In genomic region chr17:74199306-74200092, GRCh38 we compare ENCODE assay signal across 8 cellular contexts. TPM values are rescaled to one million over a fixed set of nuclear protein-coding genes. Genes with fewer than 3 reads are reported as not detected.
A peak's percentile ranks its signal among the peaks of the same experiment; 100 is the strongest.
DNase-seq lines count a peak whose midpoint lies in the region; ATAC-seq, FAIRE-seq and TF ChIP-seq lines count a peak whose summit lies in the region.

No MANE protein-coding gene starts in this region.

- FAIRE-seq in A204.1 (lab: Jason Lieb, UNC) = peak; percentile 39

- DNase-seq in NCI-H510A (lab: John Stamatoyannopoulos, UW) = peak; percentile 42
- peak; percentile 48 to 52 for DNase-seq in activated CD4-positive, alpha-beta T cell treated with anti-CD3 and anti-CD28 coated beads, Interleukin-2, amount 50 U/mL, for 24 hours (ENCODE audit: low read depth in 1 of 2, low spot score in 1 of 2)
- peak; percentile 78 for DNase-seq in lower lobe of right lung
- DNase-seq in stimulated activated CD8-positive, alpha-beta memory T cell treated with anti-CD3 and anti-CD28 coated beads, Interleukin-7, amount 100 ng/mL, for 48 hours (ENCODE audit: extremely low read depth in 1 of 2, low read depth in 1 of 2) = peak; percentile 38 to 41
- DNase-seq in NCI-H2107 treated with DMSO at 0.1 percent for 48 hours (lab: John Stamatoyannopoulos, UW; ENCODE audit: unreplicated experiment) = no peak

- ATAC-seq in GM18868 (IDR thresholded peaks at IDR 0.05; ENCODE audit: unreplicated experiment) (peak; percentile 42), lower lobe of right lung (peak; percentile 61 to 69)

- H3K4me3 ChIP-seq in lower lobe of right lung = peak overlapping the region; percentile 25

- peaks cover 30% of the 10 kb centered on the region for H3K4me1 Mint-ChIP-seq in dendritic cell treated with granulocyte-macrophage colony-stimulating factor and Interleukin-4, amounts not matched to agents 40 ng/mL and 50 ng/mL, for 4 days (ENCODE audit: low read depth)

- H3K9me3 Mint-ChIP-seq in dendritic cell treated with granulocyte-macrophage colony-stimulating factor and Interleukin-4, amounts not matched to agents 40 ng/mL and 50 ng/mL, for 4 days = no peaks in the 10 kb centered on the region

- H3K4me3 Mint-ChIP-seq in dendritic cell treated with granulocyte-macrophage colony-stimulating factor and Interleukin-4, amounts not matched to agents 40 ng/mL and 50 ng/mL, for 4 days = no peak overlapping the region

- H3K36me3 ChIP-seq in lower lobe of right lung = peaks cover 2% of the 10 kb centered on the region

- H3K36me3 Mint-ChIP-seq in dendritic cell treated with granulocyte-macrophage colony-stimulating factor and Interleukin-4, amounts not matched to agents 40 ng/mL and 50 ng/mL, for 4 days (ENCODE audit: low read depth) = peaks cover 10% of the 10 kb centered on the region

- H3K27ac ChIP-seq in lower lobe of right lung = no peak overlapping the region

- peaks cover 4% of the 10 kb centered on the region for H3K4me1 ChIP-seq in lower lobe of right lung

- no peaks in the 10 kb centered on the region for H3K9me3 ChIP-seq in lower lobe of right lung

- H3K27ac Mint-ChIP-seq in dendritic cell treated with granulocyte-macrophage colony-stimulating factor and Interleukin-4, amounts not matched to agents 40 ng/mL and 50 ng/mL, for 4 days = peak overlapping the region; percentile 59

- intact Hi-C loops in dendritic cell treated with granulocyte-macrophage colony-stimulating factor and Interleukin-4, amounts not matched to agents 40 ng/mL and 50 ng/mL, for 4 days (cut with micrococcal nuclease) = loop anchor here (2.0 kb wide), 1 partner anchor 109 kb away; no protein-coding TSS in a partner anchor
- intact Hi-C loops in lower lobe of right lung (cut with DNase I) = no loop called here

- peaks cover 25% of the 10 kb centered on the region for H3K27me3 ChIP-seq in lower lobe of right lung (ENCODE audit: low read depth)

- peak; percentile 98 for TF ChIP-seq CTCF in lower lobe of right lung (IDR thresholded peaks at IDR 0.05)

- H3K27me3 Mint-ChIP-seq in dendritic cell treated with granulocyte-macrophage colony-stimulating factor and Interleukin-4, amounts not matched to agents 40 ng/mL and 50 ng/mL, for 4 days = peaks cover 55% of the 10 kb centered on the region

RNA-seq across cellular contexts. Expression of gene RPL38, which starts 4.0 kb away (rescaled TPM):
- 701 TPM for total RNA-seq in lower lobe of right lung

RNA-seq across cellular contexts. Expression of gene TTYH2, which starts 13.9 kb away (rescaled TPM):
- total RNA-seq in lower lobe of right lung = 7.7 TPM
